In genomic region chr2:86309966-86310365, GRCh38 we compare ENCODE assay signal across 16 cellular contexts.
"Had no signal": no experiment of that assay in that cellular context is flagged by ENCODE, and none has a peak within 500 bp of the region (broad histone marks: within the 10 kb centered on the region; RNA-seq: fewer than 3 reads in every experiment).

No MANE protein-coding gene starts in this region.

- H3K4me3 ChIP-seq: pancreas, tibial artery had no signal

- FAIRE-seq: pancreas, TTC549 had no signal

- H3K4me1 ChIP-seq: pancreas had no signal

- H3K9me3 ChIP-seq: pancreas, tibial artery had no signal

- H3K27me3 ChIP-seq: pancreas, tibial artery had no signal

- DNase-seq: activated CD4-positive, alpha-beta T cell treated with anti-CD3 and anti-CD28 coated beads, Interleukin-2, amount 10 ng/mL, durations not matched to agents 24 days and 14 days; activated CD8-positive, alpha-beta T cell treated with anti-CD3 and anti-CD28 coated beads, Interleukin-2, amount 10 ng/mL, durations not matched to agents 7 days and 5 days; activated effector memory CD4-positive, alpha-beta T cell treated with Interleukin-2 at 50 U/mL for 16 hours; activated naive CD4-positive, alpha-beta T cell treated with anti-CD3 and anti-CD28 coated beads, Interleukin-2, amount 10 ng/mL, durations not matched to agents 7 days and 5 days; activated naive CD8-positive, alpha-beta T cell treated with anti-CD3 and anti-CD28 coated beads, Interleukin-2, amount 50 U/mL, for 24 hours; activated T-cell treated with anti-CD3 and anti-CD28 coated beads, Interleukin-2, amount 50 U/mL, for 4 hours; anterior cingulate cortex; brain microvascular endothelial cell; cerebellar nuclear complex; cortex of kidney; natural killer cell; pancreas; stimulated activated naive CD4-positive, alpha-beta T cell; tibial artery had no signal

- H3K36me3 ChIP-seq: brain microvascular endothelial cell, pancreas, tibial artery had no signal

- ATAC-seq: activated CD8-positive, alpha-beta T cell treated with anti-CD3 and anti-CD28 coated beads, Interleukin-2, amount 10 ng/mL, durations not matched to agents 7 days and 5 days; activated naive CD8-positive, alpha-beta T cell treated with anti-CD3 and anti-CD28 coated beads, Interleukin-2, amount 50 U/mL, for 24 hours; activated T-cell treated with anti-CD3 and anti-CD28 coated beads, Interleukin-2, amount 50 U/mL, for 4 hours; esophagus mucosa; natural killer cell; pancreas had no signal

- H3K27ac ChIP-seq: brain microvascular endothelial cell, pancreas, tibial artery had no signal
